ENCODE assay signal across 21 cellular contexts in genomic region chr2:46196871-46197462, GRCh38.
DNase-seq lines count a peak whose midpoint lies in the region; ATAC-seq, FAIRE-seq and TF ChIP-seq lines count a peak whose summit lies in the region.
"Had no signal": no experiment of that assay in that cellular context is flagged by ENCODE, and none has a peak within 500 bp of the region (broad histone marks: within the 10 kb centered on the region; RNA-seq: fewer than 3 reads in every experiment).

No MANE protein-coding gene starts in this region.

- H3K79me2 ChIP-seq in astrocyte (ENCODE audit: insufficient read depth, low read length), result no peaks in the 10 kb centered on the region

- no peaks in the 10 kb centered on the region for H3K9me3 ChIP-seq in left ventricle myocardium inferior (replicated peaks)
- peaks cover 2% of the 10 kb centered on the region for H3K9me3 ChIP-seq in astrocyte (ENCODE audit: insufficient read depth, low read depth, low read length)
- no peaks in the 10 kb centered on the region for H3K9me3 ChIP-seq in lower lobe of right lung
- H3K9me3 ChIP-seq in subcutaneous abdominal adipose tissue (ENCODE audit: control insufficient read depth in 5 of 5, low read length in 5 of 5), result peaks cover 0 to 5% (median 0%) of the 10 kb centered on the region in 5 donors

- H3K36me3 Mint-ChIP-seq in astrocyte (ENCODE audit: low read depth, unreplicated experiment), result no peaks in the 10 kb centered on the region
- H3K36me3 Mint-ChIP-seq: activated CD4-positive, alpha-beta memory T cell treated with anti-CD3 and anti-CD28 coated beads for 36 hours; mesothelial cell of epicardium; natural killer cell treated with Interleukin-12 subunit alpha and Interleukin-12 subunit beta and Interleukin-15 and Interleukin-18, amount 100 ng/mL, for 72 hours; stimulated activated naive B cell treated with anti-CD40 and anti-IgM and Interleukin-4, amounts not matched to agents 10 μg/mL and 1 μg/mL and 100 μg/mL, for 72 hours had no signal

- peak overlapping the region; percentile 34 for H3K27ac Mint-ChIP-seq in astrocyte (ENCODE audit: unreplicated experiment)
- H3K27ac Mint-ChIP-seq: activated B cell treated with CpG ODN at 0.5 μM for 24 hours; activated CD4-positive, alpha-beta memory T cell treated with anti-CD3 and anti-CD28 coated beads for 36 hours; activated naive CD4-positive, alpha-beta T cell treated with anti-CD3 and anti-CD28 coated beads for 36 hours; mesothelial cell of epicardium; natural killer cell treated with Interleukin-12 subunit alpha and Interleukin-12 subunit beta and Interleukin-15 and Interleukin-18, amount 100 ng/mL, for 72 hours; stimulated activated naive B cell treated with anti-CD40 and anti-IgM and Interleukin-4, amounts not matched to agents 10 μg/mL and 1 μg/mL and 100 μg/mL, for 72 hours had no signal

- H3K27me3 Mint-ChIP-seq in astrocyte (ENCODE audit: low read depth, unreplicated experiment), result peaks cover 14% of the 10 kb centered on the region
- H3K27me3 Mint-ChIP-seq: activated B cell treated with CpG ODN at 0.5 μM for 24 hours; activated CD4-positive, alpha-beta memory T cell treated with anti-CD3 and anti-CD28 coated beads for 36 hours; natural killer cell treated with Interleukin-12 subunit alpha and Interleukin-12 subunit beta and Interleukin-15 and Interleukin-18, amount 100 ng/mL, for 72 hours; stimulated activated naive B cell treated with anti-CD40 and anti-IgM and Interleukin-4, amounts not matched to agents 10 μg/mL and 1 μg/mL and 100 μg/mL, for 72 hours had no signal

- H3K9me3 Mint-ChIP-seq in astrocyte (ENCODE audit: unreplicated experiment), result peaks cover 12% of the 10 kb centered on the region
- H3K9me3 Mint-ChIP-seq: activated CD4-positive, alpha-beta memory T cell treated with anti-CD3 and anti-CD28 coated beads for 36 hours; natural killer cell treated with Interleukin-12 subunit alpha and Interleukin-12 subunit beta and Interleukin-15 and Interleukin-18, amount 100 ng/mL, for 72 hours had no signal

- no peak overlapping the region for H3K4me2 ChIP-seq in astrocyte (ENCODE audit: low read length)

- H3K27me3 ChIP-seq in left ventricle myocardium inferior (ENCODE audit: low read depth) (no peaks in the 10 kb centered on the region), astrocyte (ENCODE audit: insufficient read depth, low read length) (no peaks in the 10 kb centered on the region), lower lobe of right lung (ENCODE audit: low read depth) (no peaks in the 10 kb centered on the region), subcutaneous abdominal adipose tissue (ENCODE audit: control insufficient read depth in 5 of 5, insufficient read depth in 4 of 5, low read length in 5 of 5) (no peaks in the 10 kb centered on the region)

- DNase-seq in left ventricle myocardium inferior (no peak), left cardiac atrium (no peak), astrocyte (ENCODE audit: low read depth) (no peak), lower lobe of right lung (no peak), HuH-7 (ENCODE audit: low spot score) (no peak)
- DNase-seq in effector CD8-positive, alpha-beta T cell (lab: John Stamatoyannopoulos, UW), result no peak
- DNase-seq: activated B cell treated with CpG ODN at 0.5 μM for 24 hours; activated CD4-positive, alpha-beta memory T cell treated with anti-CD3 and anti-CD28 coated beads for 36 hours; activated naive CD4-positive, alpha-beta T cell treated with anti-CD3 and anti-CD28 coated beads for 36 hours; caudate nucleus; NCI-H1417 treated with DMSO at 0.1 percent for 48 hours; NCI-H510A; small intestine; stimulated activated naive B cell treated with anti-CD40 and anti-IgM and Interleukin-4, amounts not matched to agents 10 μg/mL and 1 μg/mL and 100 μg/mL, for 72 hours; T-helper 9 cell had no signal

- H3K36me3 ChIP-seq in left ventricle myocardium inferior (no peaks in the 10 kb centered on the region), astrocyte (ENCODE audit: insufficient read depth, low read length) (no peaks in the 10 kb centered on the region), lower lobe of right lung (no peaks in the 10 kb centered on the region), subcutaneous abdominal adipose tissue (ENCODE audit: control insufficient read depth in 5 of 5, insufficient read depth in 5 of 5, low read length in 5 of 5) (no peaks in the 10 kb centered on the region)

- no peak for FAIRE-seq in astrocyte (lab: Jason Lieb, UNC)
- FAIRE-seq: GM18507, RCC 7860, small intestine had no signal

- TF ChIP-seq CTCF in left ventricle myocardium inferior (IDR thresholded peaks at IDR 0.05; ENCODE audit: borderline replicate concordance) (no peak), astrocyte (IDR thresholded peaks at IDR 0.05; ENCODE audit: insufficient read depth, low read depth, low read length) (no peak), lower lobe of right lung (IDR thresholded peaks at IDR 0.05) (no peak)

- ATAC-seq in left cardiac atrium (no peak), lower lobe of right lung (no peak), GM18861 (IDR thresholded peaks at IDR 0.05; ENCODE audit: unreplicated experiment) (no peak)
- ATAC-seq: natural killer cell treated with Interleukin-12 subunit alpha and Interleukin-12 subunit beta and Interleukin-15 and Interleukin-18, amount 100 ng/mL, for 72 hours; stimulated activated naive B cell treated with anti-CD40 and anti-IgM and Interleukin-4, amounts not matched to agents 10 μg/mL and 1 μg/mL and 100 μg/mL, for 72 hours had no signal

- peak overlapping the region; percentile 24 for H2AFZ ChIP-seq in astrocyte (ENCODE audit: low read depth, low read length)

- no peak overlapping the region for H3K4me3 ChIP-seq in left ventricle myocardium inferior
- no peak overlapping the region for H3K4me3 ChIP-seq in astrocyte (ENCODE audit: insufficient read depth, low read depth, low read length)
- H3K4me3 ChIP-seq in lower lobe of right lung, result no peak overlapping the region
- no peak overlapping the region for H3K4me3 ChIP-seq in subcutaneous abdominal adipose tissue (ENCODE audit: low read depth in 1 of 5, low read length in 5 of 5)

- H3K9ac ChIP-seq in astrocyte (ENCODE audit: low read length), result no peak overlapping the region
- H3K9ac ChIP-seq in subcutaneous abdominal adipose tissue (ENCODE audit: low read length in 5 of 5), result no peak overlapping the region

- intact Hi-C loops in left ventricle myocardium inferior (cut with micrococcal nuclease), result no loop called here
- intact Hi-C loops in left cardiac atrium (cut with DNase I), result no loop called here
- intact Hi-C loops in lower lobe of right lung (cut with DNase I), result no loop called here

- no peak overlapping the region for H3K4me3 Mint-ChIP-seq in astrocyte (ENCODE audit: unreplicated experiment)
- H3K4me3 Mint-ChIP-seq: activated B cell treated with CpG ODN at 0.5 μM for 24 hours; activated CD4-positive, alpha-beta memory T cell treated with anti-CD3 and anti-CD28 coated beads for 36 hours; activated naive CD4-positive, alpha-beta T cell treated with anti-CD3 and anti-CD28 coated beads for 36 hours; mesothelial cell of epicardium; natural killer cell treated with Interleukin-12 subunit alpha and Interleukin-12 subunit beta and Interleukin-15 and Interleukin-18, amount 100 ng/mL, for 72 hours; stimulated activated naive B cell treated with anti-CD40 and anti-IgM and Interleukin-4, amounts not matched to agents 10 μg/mL and 1 μg/mL and 100 μg/mL, for 72 hours had no signal

- H3K27ac ChIP-seq in left ventricle myocardium inferior (replicated peaks), result peak overlapping the region; percentile 81
- no peak overlapping the region for H3K27ac ChIP-seq in astrocyte (ENCODE audit: low read depth, low read length)
- peak overlapping the region; percentile 18 for H3K27ac ChIP-seq in lower lobe of right lung
- H3K27ac ChIP-seq in subcutaneous abdominal adipose tissue (ENCODE audit: low read depth, low read length), result peak overlapping the region; percentile 3

- peaks cover 11% of the 10 kb centered on the region for H3K4me1 Mint-ChIP-seq in astrocyte (ENCODE audit: low read depth, unreplicated experiment)

- H3K4me1 ChIP-seq in left ventricle myocardium inferior (peaks cover 52% of the 10 kb centered on the region), astrocyte (ENCODE audit: insufficient read depth, low read length) (no peaks in the 10 kb centered on the region), lower lobe of right lung (peaks cover 40% of the 10 kb centered on the region), subcutaneous abdominal adipose tissue (ENCODE audit: control insufficient read depth in 5 of 5, insufficient read depth in 5 of 5, low read length in 5 of 5) (peaks cover 0 to 49% (median 28%) of the 10 kb centered on the region in 5 donors)

- H4K20me1 ChIP-seq in astrocyte (ENCODE audit: insufficient read depth, low read length), result no peaks in the 10 kb centered on the region
